Comparison of ENCODE assay signal across 8 cellular contexts in genomic region chr13:60583911-60584753, GRCh38.
DNase-seq lines count a peak whose midpoint lies in the region; ATAC-seq and TF ChIP-seq lines count a peak whose summit lies in the region.

No MANE protein-coding gene starts in this region.

- peaks cover 5 to 19% of the 10 kb centered on the region in 2 donors for H3K9me3 ChIP-seq in neuronal stem cell (replicated peaks in 1 of 2; ENCODE audit: control insufficient read depth in 2 of 2, insufficient read depth in 1 of 2, low read depth in 1 of 2, low read length in 2 of 2)

- no peak overlapping the region for H3K23ac ChIP-seq in neuronal stem cell (ENCODE audit: low read depth, low read length, poor library complexity)

- no peak overlapping the region for H4K91ac ChIP-seq in neuronal stem cell (ENCODE audit: low read depth, low read length, poor library complexity)

- no peak overlapping the region for H3K9ac ChIP-seq in neuronal stem cell (ENCODE audit: low read depth, low read length, poor library complexity)

- no peak overlapping the region for H3K27ac ChIP-seq in neuronal stem cell (replicated peaks; ENCODE audit: low read length)

- H2BK15ac ChIP-seq in neuronal stem cell (ENCODE audit: low read length): no peak overlapping the region

- ATAC-seq in left ventricle myocardium superior (no peak), GM19397 (IDR thresholded peaks at IDR 0.05; ENCODE audit: unreplicated experiment) (no peak)

- no peak overlapping the region for H4K8ac ChIP-seq in neuronal stem cell (ENCODE audit: low read depth, low read length)

- TF ChIP-seq CTCF in cardiac fibroblast (IDR thresholded peaks at IDR 0.05; ENCODE audit: low read depth, low read length): no peak

- no CpG with 5 or more reads among the region's 15 CpGs for WGBS in neuronal stem cell (ENCODE audit: extremely low coverage in 2 of 2, insufficient read length in 2 of 2, insufficient replicate concordance in 1 of 2), 2 donors

- no peaks in the 10 kb centered on the region for H3K79me1 ChIP-seq in neuronal stem cell (ENCODE audit: low read depth, low read length)

- no peak overlapping the region for H3K18ac ChIP-seq in neuronal stem cell (ENCODE audit: low read length)

- H2AK5ac ChIP-seq in neuronal stem cell (ENCODE audit: low read depth, low read length): no peak overlapping the region

- no peak overlapping the region for H3K4me2 ChIP-seq in neuronal stem cell (ENCODE audit: insufficient read depth, low read length, poor library complexity, severe bottlenecking)

- no peaks in the 10 kb centered on the region for H3K36me3 ChIP-seq in neuronal stem cell (replicated peaks in 1 of 2; ENCODE audit: control insufficient read depth in 2 of 2, insufficient read depth in 2 of 2, low read length in 2 of 2)

- no peak overlapping the region for H2BK12ac ChIP-seq in neuronal stem cell (ENCODE audit: low read length)

- no peak overlapping the region for H2BK120ac ChIP-seq in neuronal stem cell (ENCODE audit: low read depth, low read length)

- H2AFZ ChIP-seq in neuronal stem cell (ENCODE audit: low read length): peak overlapping the region; percentile 81

- DNase-seq in GF-D8 (lab: John Stamatoyannopoulos, UW) (peak; percentile 46), LHCN-M2 (ENCODE audit: low read depth) (peak; percentile 51), cardiac fibroblast (ENCODE audit: low read depth in 2 of 2) (peak; percentile 72 to 92), neuronal stem cell (ENCODE audit: low spot score) (no peak), OCI-M2 (lab: John Stamatoyannopoulos, UW; ENCODE audit: unreplicated experiment) (no peak), left ventricle myocardium superior (no peak), germinal center (ENCODE audit: low spot score) (no peak)

- H3K27me3 ChIP-seq in neuronal stem cell (ENCODE audit: control insufficient read depth in 3 of 3, insufficient read depth in 3 of 3, low read depth in 1 of 3, low read length in 3 of 3): no peaks in the 10 kb centered on the region

- no peak overlapping the region for H2BK5ac ChIP-seq in neuronal stem cell (ENCODE audit: low read length)

- H3K4me1 ChIP-seq in neuronal stem cell (ENCODE audit: control insufficient read depth in 2 of 2, insufficient read depth in 1 of 2, low read depth in 1 of 2, low read length in 2 of 2): peaks cover 2 to 5% of the 10 kb centered on the region in 2 donors

- no peak overlapping the region for H3K4ac ChIP-seq in neuronal stem cell (ENCODE audit: low read length)

- intact Hi-C loops in left ventricle myocardium superior (cut with micrococcal nuclease): no loop called here

- no peak overlapping the region for H3K14ac ChIP-seq in neuronal stem cell (ENCODE audit: low read length)

- H3K4me3 ChIP-seq in cardiac fibroblast (replicated peaks in 1 of 2; ENCODE audit: low read depth in 2 of 2, low read length in 2 of 2) (no peak overlapping the region), neuronal stem cell (ENCODE audit: low read length in 2 of 2) (no peak overlapping the region)

Comparison
In these comparisons a context has a peak if more than half of its experiments do, and no peak if none do; other contexts are left out.
1. DNase-seq: peak in GF-D8 (single experiment), LHCN-M2 (single experiment) and cardiac fibroblast (2 of 2); none in neuronal stem cell (single experiment), OCI-M2 (single experiment), left ventricle myocardium superior (single experiment) and germinal center (single experiment).